Comparison of ENCODE assay signal across 11 cellular contexts in genomic region chr17:4485676-4486646, GRCh38. TPM values are rescaled to one million over a fixed set of nuclear protein-coding genes. Genes with fewer than 3 reads are reported as not detected.
DNase-seq lines count a peak whose midpoint lies in the region; ATAC-seq and TF ChIP-seq lines count a peak whose summit lies in the region.
"Had no signal": no experiment of that assay in that cellular context is flagged by ENCODE, and none has a peak within 500 bp of the region (broad histone marks: within the 10 kb centered on the region; RNA-seq: fewer than 3 reads in every experiment).

No MANE protein-coding gene starts in this region.

- peak overlapping the region; percentile 92 for H3K27ac Mint-ChIP-seq in CD8-positive, alpha-beta T cell
- peak overlapping the region; percentile 92 for H3K27ac Mint-ChIP-seq in activated CD8-positive, alpha-beta T cell treated with anti-CD3 and anti-CD28 coated beads for 36 hours

- H3K36me3 Mint-ChIP-seq in CD8-positive, alpha-beta T cell: peaks cover 10% of the 10 kb centered on the region
- peaks cover 2% of the 10 kb centered on the region for H3K36me3 Mint-ChIP-seq in activated CD8-positive, alpha-beta T cell treated with anti-CD3 and anti-CD28 coated beads for 36 hours (ENCODE audit: low read depth)

- H3K4me3 ChIP-seq in CD8-positive, alpha-beta T cell (ENCODE audit: low read depth, low read length): peak overlapping the region; percentile 89

- peak in 6 of 7 experiments; percentile 49 to 85 (median 66) for DNase-seq in CD8-positive, alpha-beta T cell
- peak; percentile 72 for DNase-seq in activated CD8-positive, alpha-beta T cell treated with anti-CD3 and anti-CD28 coated beads for 36 hours
- DNase-seq in dermis blood vessel endothelial cell: peak; percentile 38
- DNase-seq in stimulated activated CD4-positive, alpha-beta T cell treated with anti-CD3 and anti-CD28 coated beads, Interleukin-4, amount 100 ng/mL, for 4 hours: peak; percentile 57
- DNase-seq in KG1 (lab: John Stamatoyannopoulos, UW): no peak
- DNase-seq in GM20000 (ENCODE audit: low spot score): no peak
- DNase-seq in GM13976 (ENCODE audit: low spot score): no peak
- DNase-seq: amygdala, C1 segment of cervical spinal cord had no signal

- peaks cover 52% of the 10 kb centered on the region for H3K4me1 Mint-ChIP-seq in CD8-positive, alpha-beta T cell (ENCODE audit: low read depth)
- peaks cover 45% of the 10 kb centered on the region for H3K4me1 Mint-ChIP-seq in activated CD8-positive, alpha-beta T cell treated with anti-CD3 and anti-CD28 coated beads for 36 hours (ENCODE audit: low read depth)

- intact Hi-C loops in CD8-positive, alpha-beta T cell (cut with DNase I, micrococcal nuclease): loop anchor here in 1 of 2 experiments (10.0 kb wide), 1 partner anchor 61 kb away; no protein-coding TSS in a partner anchor
- intact Hi-C loops in activated CD8-positive, alpha-beta T cell treated with anti-CD3 and anti-CD28 coated beads for 36 hours (cut with micrococcal nuclease): no loop called here

- peak overlapping the region; percentile 91 for H3K4me3 Mint-ChIP-seq in CD8-positive, alpha-beta T cell
- H3K4me3 Mint-ChIP-seq in activated CD8-positive, alpha-beta T cell treated with anti-CD3 and anti-CD28 coated beads for 36 hours: peak overlapping the region; percentile 86

- H3K27me3 Mint-ChIP-seq in CD8-positive, alpha-beta T cell (ENCODE audit: low read depth): no peaks in the 10 kb centered on the region
- no peaks in the 10 kb centered on the region for H3K27me3 Mint-ChIP-seq in activated CD8-positive, alpha-beta T cell treated with anti-CD3 and anti-CD28 coated beads for 36 hours

- CTCF ChIA-PET in CD8-positive, alpha-beta T cell (lab: Charles Lee): no interaction called here
- CTCF ChIA-PET in activated CD8-positive, alpha-beta T cell treated with anti-CD3 and anti-CD28 coated beads for 36 hours (lab: Charles Lee): interaction anchor here (2.3 kb wide), 1 partner anchor 65 kb away, joined by 8 read pairs; no protein-coding TSS in a partner anchor

- H3K36me3 ChIP-seq in CD8-positive, alpha-beta T cell (ENCODE audit: insufficient read depth, low read length): no peaks in the 10 kb centered on the region

- no peak for TF ChIP-seq CTCF in CD8-positive, alpha-beta T cell (IDR thresholded peaks at IDR 0.05)
- no peak for TF ChIP-seq CTCF in activated CD8-positive, alpha-beta T cell treated with anti-CD3 and anti-CD28 coated beads for 36 hours (IDR thresholded peaks at IDR 0.05)
- no peak for TF ChIP-seq CTCF in GM20000 (IDR thresholded peaks at IDR 0.05; ENCODE audit: extremely low read depth, missing control alignments)
- no peak for TF ChIP-seq CTCF in GM13976 (IDR thresholded peaks at IDR 0.05; ENCODE audit: borderline replicate concordance, control extremely low read depth, extremely low read depth, insufficient read depth, missing control alignments)

- POLR2A ChIA-PET in CD8-positive, alpha-beta T cell (lab: Charles Lee): interaction anchor here (0.8 to 2.6 kb wide), 5 partner anchors 9 to 66 kb away, joined by 3 to 10 read pairs (median 3); partner anchors contain the start of genes SPNS2 and SPNS3
- POLR2A ChIA-PET in activated CD8-positive, alpha-beta T cell treated with anti-CD3 and anti-CD28 coated beads for 36 hours (lab: Charles Lee): interaction anchor here (0.6 to 2.0 kb wide), 5 partner anchors 14 to 274 kb away, joined by 3 to 7 read pairs (median 3); no protein-coding TSS in a partner anchor

- no peaks in the 10 kb centered on the region for H3K9me3 Mint-ChIP-seq in CD8-positive, alpha-beta T cell
- H3K9me3 Mint-ChIP-seq in activated CD8-positive, alpha-beta T cell treated with anti-CD3 and anti-CD28 coated beads for 36 hours: no peaks in the 10 kb centered on the region

- peak overlapping the region; percentile 71 for H3K27ac ChIP-seq in CD8-positive, alpha-beta T cell (ENCODE audit: low read depth, low read length)

- peak; percentile 92 for ATAC-seq in CD8-positive, alpha-beta T cell
- peak; percentile 93 for ATAC-seq in activated CD8-positive, alpha-beta T cell treated with anti-CD3 and anti-CD28 coated beads for 36 hours
- ATAC-seq in HG02885 (IDR thresholded peaks at IDR 0.05; ENCODE audit: poor library complexity, unreplicated experiment): no peak

- peaks cover 57% of the 10 kb centered on the region for H3K4me1 ChIP-seq in CD8-positive, alpha-beta T cell (ENCODE audit: insufficient read depth, low read length)

- H3K9me3 ChIP-seq in CD8-positive, alpha-beta T cell (ENCODE audit: low read length): no peaks in the 10 kb centered on the region

- no peaks in the 10 kb centered on the region for H3K27me3 ChIP-seq in CD8-positive, alpha-beta T cell (ENCODE audit: insufficient read depth, low read length)

- in situ Hi-C loops in GM13976 (cut with MboI; ENCODE audit: low sequenced_read_pairs, unreplicated experiment): no loop called here

RNA-seq across cellular contexts. Expression of gene SPNS2, which starts 12.7 kb away (rescaled TPM):
- total RNA-seq in CD8-positive, alpha-beta T cell: 1 to 10 TPM in 1 of 2 experiments, under 1 TPM in 1; 0.64 to 1.1 TPM
- total RNA-seq in activated CD8-positive, alpha-beta T cell treated with anti-CD3 and anti-CD28 coated beads for 36 hours: 1 to 10 TPM in 1 of 2 experiments, under 1 TPM in 1; 0.95 to 1.2 TPM
- 84.6 and 122 TPM in 2 replicates for total RNA-seq in dermis blood vessel endothelial cell
- total RNA-seq: MCF 10A had no signal

RNA-seq across cellular contexts. Expression of gene SPNS3, which starts 52.2 kb away (rescaled TPM):
- 1 to 10 TPM; 3.4 TPM for total RNA-seq in CD8-positive, alpha-beta T cell
- 10 to 100 TPM; 24.7 to 25.7 TPM for total RNA-seq in activated CD8-positive, alpha-beta T cell treated with anti-CD3 and anti-CD28 coated beads for 36 hours
- 0.23 and 0.34 TPM in 2 replicates for total RNA-seq in dermis blood vessel endothelial cell
- total RNA-seq: MCF 10A had no signal

Comparison
In these comparisons a context has a peak if more than half of its experiments do, and no peak if none do; other contexts are left out.
1. DNase-seq: peak in CD8-positive, alpha-beta T cell (6 of 7), activated CD8-positive, alpha-beta T cell treated with anti-CD3 and anti-CD28 coated beads for 36 hours (single experiment), dermis blood vessel endothelial cell (single experiment) and stimulated activated CD4-positive, alpha-beta T cell treated with anti-CD3 and anti-CD28 coated beads, Interleukin-4, amount 100 ng/mL, for 4 hours (2 of 2); none in KG1 (single experiment), GM20000 (single experiment) and GM13976 (single experiment).
2. RNA of gene SPNS2, which starts 12.7 kb away (total RNA-seq): 84.6 to 122 TPM in dermis blood vessel endothelial cell; 0.95 to 1.2 TPM in activated CD8-positive, alpha-beta T cell treated with anti-CD3 and anti-CD28 coated beads for 36 hours and 0.64 to 1.1 TPM in CD8-positive, alpha-beta T cell; every median in the first group is over 10 times any median in the second.
3. RNA of gene SPNS3, which starts 52.2 kb away (total RNA-seq): 24.7 to 25.7 TPM in activated CD8-positive, alpha-beta T cell treated with anti-CD3 and anti-CD28 coated beads for 36 hours; 3.4 TPM in CD8-positive, alpha-beta T cell and 0.23 to 0.34 TPM in dermis blood vessel endothelial cell; every median in the first group is over 4 times any median in the second.